In genomic region chr4:156889616-156890594, GRCh38 we compare ENCODE assay signal across 10 cellular contexts.
DNase-seq lines count a peak whose midpoint lies in the region; ATAC-seq, FAIRE-seq and TF ChIP-seq lines count a peak whose summit lies in the region.
"Had no signal": no experiment of that assay in that cellular context is flagged by ENCODE, and none has a peak within 500 bp of the region (broad histone marks: within the 10 kb centered on the region; RNA-seq: fewer than 3 reads in every experiment).

No MANE protein-coding gene starts in this region.

- H3K4me1 Mint-ChIP-seq in activated T-helper 17 cell treated with anti-CD3 and anti-CD28 coated beads, Interleukin-2, amount 50 U/mL, for 72 hours: no peaks in the 10 kb centered on the region

- H3K9me3 Mint-ChIP-seq in activated T-helper 17 cell treated with anti-CD3 and anti-CD28 coated beads, Interleukin-2, amount 50 U/mL, for 72 hours: no peaks in the 10 kb centered on the region
- H3K9me3 Mint-ChIP-seq: activated T-helper 2 cell treated with anti-CD3 and anti-CD28 coated beads, Interferon-gamma antibody, Interleukin-2, Interleukin-4, amounts not matched to agents 10 μg/mL and 5 μg/mL and 100 μg/mL, durations not matched to agents 14 hours and 24 hours and 36 hours had no signal

- H3K27ac Mint-ChIP-seq in activated T-helper 17 cell treated with anti-CD3 and anti-CD28 coated beads, Interleukin-2, amount 50 U/mL, for 72 hours: no peak overlapping the region
- H3K27ac Mint-ChIP-seq: activated T-helper 2 cell treated with anti-CD3 and anti-CD28 coated beads, Interferon-gamma antibody, Interleukin-2, Interleukin-4, amounts not matched to agents 10 μg/mL and 5 μg/mL and 100 μg/mL, durations not matched to agents 14 hours and 24 hours and 36 hours; mesothelial cell of epicardium had no signal

- H3K27me3 ChIP-seq in MG63 (no peaks in the 10 kb centered on the region), bronchial epithelial cell (ENCODE audit: control insufficient read depth, insufficient read depth, low read length) (no peaks in the 10 kb centered on the region)

- no peak overlapping the region for H3K4me3 Mint-ChIP-seq in activated T-helper 17 cell treated with anti-CD3 and anti-CD28 coated beads, Interleukin-2, amount 50 U/mL, for 72 hours
- H3K4me3 Mint-ChIP-seq: mesothelial cell of epicardium had no signal

- H3K36me3 ChIP-seq in MG63 (no peaks in the 10 kb centered on the region), bronchial epithelial cell (ENCODE audit: control insufficient read depth, insufficient read depth, low read length) (no peaks in the 10 kb centered on the region)

- no peak for ATAC-seq in activated T-helper 17 cell treated with anti-CD3 and anti-CD28 coated beads, Interleukin-2, amount 50 U/mL, for 72 hours (replicated peaks)

- TF ChIP-seq CTCF in bronchial epithelial cell (IDR thresholded peaks at IDR 0.05; ENCODE audit: insufficient read depth, low read length, severe bottlenecking): no peak

- peak; percentile 13 for FAIRE-seq in bronchial epithelial cell (lab: Jason Lieb, UNC)

- no peaks in the 10 kb centered on the region for H3K27me3 Mint-ChIP-seq in activated T-helper 17 cell treated with anti-CD3 and anti-CD28 coated beads, Interleukin-2, amount 50 U/mL, for 72 hours

- no peaks in the 10 kb centered on the region for H3K36me3 Mint-ChIP-seq in activated T-helper 17 cell treated with anti-CD3 and anti-CD28 coated beads, Interleukin-2, amount 50 U/mL, for 72 hours (ENCODE audit: low read depth)

- DNase-seq in MG63: peak; percentile 49
- DNase-seq in bronchial epithelial cell (ENCODE audit: low read depth): peak; percentile 68
- DNase-seq in kidney tubule cell (ENCODE audit: low spot score): peak; percentile 100
- peak; percentile 44 for DNase-seq in ureter (ENCODE audit: low spot score)
- DNase-seq in activated gamma-delta T cell treated with Interleukin-2 at 50 U/mL for 16 hours: no peak
- no peak for DNase-seq in RKO (ENCODE audit: low spot score)
- DNase-seq: NCI-H748 treated with DMSO at 0.1 percent for 48 hours had no signal

- H3K9me3 ChIP-seq in MG63: peaks cover 7% of the 10 kb centered on the region; the same call in 1 of the 2 replicates

- H3K4me3 ChIP-seq in MG63 (no peak overlapping the region), bronchial epithelial cell (ENCODE audit: low read depth, low read length) (no peak overlapping the region)

Comparison
In these comparisons a context has a peak if more than half of its experiments do, and no peak if none do; other contexts are left out.
1. DNase-seq: peak in MG63 (single experiment), bronchial epithelial cell (single experiment), kidney tubule cell (single experiment) and ureter (single experiment); none in activated gamma-delta T cell treated with Interleukin-2 at 50 U/mL for 16 hours (single experiment) and RKO (single experiment).